ENCODE assay signal across 1 cellular context in the genomic region with DNA sequence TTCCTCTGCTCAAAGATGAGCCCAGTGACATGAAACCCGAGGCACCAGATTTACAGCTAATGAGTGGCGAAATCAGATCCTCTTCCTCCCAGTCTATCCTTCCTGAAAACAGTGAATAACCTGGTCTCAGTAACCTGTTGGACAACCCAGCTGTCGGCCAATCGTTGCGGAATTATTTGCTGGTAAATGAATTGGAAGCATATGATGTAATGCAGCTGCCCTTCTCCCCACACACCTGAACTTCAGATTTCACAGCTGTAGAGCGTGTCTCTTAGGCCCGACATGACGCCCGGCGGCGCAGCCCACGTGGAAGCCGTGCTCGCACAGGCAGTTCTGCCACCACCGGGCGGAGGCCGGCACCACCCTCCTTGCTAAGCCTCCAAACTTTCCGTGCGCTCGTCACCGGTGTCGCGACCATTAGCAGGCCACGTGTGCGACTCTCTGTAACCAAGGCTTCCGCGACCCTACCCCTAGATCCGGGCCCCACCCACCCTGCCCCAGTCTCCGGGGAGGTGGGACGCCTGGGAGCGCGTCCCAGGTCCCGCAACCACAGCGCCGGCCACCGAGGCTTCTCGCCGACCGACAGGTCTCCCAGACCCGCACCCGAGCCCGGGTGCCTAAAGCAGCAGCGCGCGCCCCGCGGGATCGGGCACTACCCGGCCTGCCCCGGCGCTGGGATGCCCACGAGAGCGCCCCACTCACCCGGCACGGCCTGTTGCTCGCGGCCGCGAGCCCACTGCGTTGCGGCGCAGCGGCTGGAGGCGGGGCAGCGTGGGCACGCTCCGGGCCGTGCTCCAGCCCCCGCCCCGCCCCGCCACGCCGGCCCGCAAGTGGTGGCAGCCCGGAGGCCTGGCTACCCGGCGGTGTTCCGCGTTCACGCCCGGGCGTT.
TF ChIP-seq lines count a peak whose summit lies in the region.

TSS of gene RIOX2 (minus strand) at position 753 of the 889 bp plus-strand sequence. CDS start 4,838 bp downstream, outside the sequence.

TF ChIP-seq in HepG2, 621 proteins besides CTCF, POLR2A, EP300 and RAD21 (continued from another document and continues in another):
- TF ChIP-seq ZBTB40 (IDR thresholded peaks at IDR 0.05) (no peak), ZBTB40 (CRISPR knock-in tag; IDR thresholded peaks at IDR 0.05) (peak; percentile 19; the same call in 1 of the 2 replicates), KLF16 (CRISPR knock-in tag; IDR thresholded peaks at IDR 0.05) (no peak; a peak in 1 of 4 replicates), KIAA2018 (CRISPR knock-in tag; IDR thresholded peaks at IDR 0.05; ENCODE audit: borderline replicate concordance) (no peak), ZNF672 (CRISPR knock-in tag; IDR thresholded peaks at IDR 0.05) (no peak), HOXD1 (CRISPR knock-in tag; IDR thresholded peaks at IDR 0.05) (no peak), CERS6 (CRISPR knock-in tag; IDR thresholded peaks at IDR 0.05) (no peak), ZNF615 (CRISPR knock-in tag; IDR thresholded peaks at IDR 0.05; ENCODE audit: borderline replicate concordance) (no peak), ATF7 (IDR thresholded peaks at IDR 0.05) (no peak), ATF7 (CRISPR knock-in tag; IDR thresholded peaks at IDR 0.05) (no peak), CBX1 (IDR thresholded peaks at IDR 0.05; ENCODE audit: low read depth) (no peak), STAG1 (CRISPR knock-in tag; IDR thresholded peaks at IDR 0.05) (no peak), ZNF333 (CRISPR knock-in tag; IDR thresholded peaks at IDR 0.05; ENCODE audit: borderline replicate concordance) (0 out of 2 replicates have a peak, but pooled peaks have one; percentile 39), ZNF567 (CRISPR knock-in tag; IDR thresholded peaks at IDR 0.05; ENCODE audit: borderline replicate concordance) (no peak; the same call in 1 of the 2 replicates), FOXA1 (IDR thresholded peaks at IDR 0.05) (no peak), FOXA1 (CRISPR knock-in tag; IDR thresholded peaks at IDR 0.05) (no peak), ZFP62 (CRISPR knock-in tag; IDR thresholded peaks at IDR 0.05) (no peak), ZBTB38 (CRISPR knock-in tag; IDR thresholded peaks at IDR 0.05) (peak; percentile 53; the same call in 1 of the 2 replicates), ZBTB4 (CRISPR knock-in tag; IDR thresholded peaks at IDR 0.05; ENCODE audit: borderline replicate concordance) (no peak), ZBTB26 (CRISPR knock-in tag; IDR thresholded peaks at IDR 0.05; ENCODE audit: borderline replicate concordance) (no peak; the same call in 1 of the 2 replicates), NCOA2 (CRISPR knock-in tag; IDR thresholded peaks at IDR 0.05) (0 out of 2 replicates have a peak, but pooled peaks have one; percentile 17)
- TF ChIP-seq, protein P1, sequence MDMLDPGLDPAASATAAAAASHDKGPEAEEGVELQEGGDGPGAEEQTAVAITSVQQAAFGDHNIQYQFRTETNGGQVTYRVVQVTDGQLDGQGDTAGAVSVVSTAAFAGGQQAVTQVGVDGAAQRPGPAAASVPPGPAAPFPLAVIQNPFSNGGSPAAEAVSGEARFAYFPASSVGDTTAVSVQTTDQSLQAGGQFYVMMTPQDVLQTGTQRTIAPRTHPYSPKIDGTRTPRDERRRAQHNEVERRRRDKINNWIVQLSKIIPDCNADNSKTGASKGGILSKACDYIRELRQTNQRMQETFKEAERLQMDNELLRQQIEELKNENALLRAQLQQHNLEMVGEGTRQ (IDR thresholded peaks at IDR 0.05; ENCODE audit: low read depth, low read length) = no peak
- TF ChIP-seq, protein P1 (CRISPR knock-in tag; IDR thresholded peaks at IDR 0.05; ENCODE audit: borderline replicate concordance) = no peak
